In genomic region chr12:57896437-57897201, GRCh38 we compare ENCODE assay signal across 8 cellular contexts. TPM values are rescaled to one million over a fixed set of nuclear protein-coding genes. Genes with fewer than 3 reads are reported as not detected.
DNase-seq lines count a peak whose midpoint lies in the region; ATAC-seq and TF ChIP-seq lines count a peak whose summit lies in the region.

No MANE protein-coding gene starts in this region.

- no peak overlapping the region for H4K91ac ChIP-seq in H9 (ENCODE audit: insufficient read length, low read depth, low read length)

- peak overlapping the region; percentile 73 for H3K18ac ChIP-seq in H9 (ENCODE audit: insufficient read length, low read depth, low read length)

- H3K23ac ChIP-seq in H9 (ENCODE audit: insufficient read length, low read depth, low read length) = no peak overlapping the region

- no peaks in the 10 kb centered on the region for H3K79me2 ChIP-seq in H9 (ENCODE audit: insufficient read depth, low read length)

- DNase-seq in AG09319 (ENCODE audit: extremely low read depth, low read depth) = no peak
- DNase-seq in H9 = peak; percentile 81
- peak; percentile 71 for DNase-seq in SK-N-DZ (ENCODE audit: low spot score)
- peak; percentile 72 to 88 (median 83) for DNase-seq in dorsolateral prefrontal cortex
- DNase-seq in left lung = peak; percentile 79 to 86
- DNase-seq in activated gamma-delta T cell treated with Interleukin-2 at 50 U/mL for 16 hours = no peak
- DNase-seq in effector CD4-positive, alpha-beta T cell = no peak

- H3K27me3 Mint-ChIP-seq in H9 (ENCODE audit: low read depth) = peaks cover 32% of the 10 kb centered on the region
- H3K27me3 Mint-ChIP-seq in stimulated activated memory B cell treated with anti-CD40 and anti-IgM and Interleukin-4, amounts not matched to agents 10 μg/mL and 1 μg/mL and 100 μg/mL, for 72 hours = no peaks in the 10 kb centered on the region

- peak overlapping the region; percentile 74 for H3K4me2 ChIP-seq in H9 (ENCODE audit: insufficient read depth, insufficient read length, low read length)

- peak overlapping the region; percentile 63 for H2AFZ ChIP-seq in H9 (ENCODE audit: low read length)

- H3K56ac ChIP-seq in H9 (ENCODE audit: insufficient read length, low read depth, low read length) = no peak overlapping the region

- peaks cover 12% of the 10 kb centered on the region for H3K23me2 ChIP-seq in H9 (ENCODE audit: insufficient read length, low read depth, low read length, poor library complexity, severe bottlenecking)

- peak overlapping the region; percentile 78 for H3K4me3 Mint-ChIP-seq in H9
- peak overlapping the region; percentile 82 for H3K4me3 Mint-ChIP-seq in stimulated activated memory B cell treated with anti-CD40 and anti-IgM and Interleukin-4, amounts not matched to agents 10 μg/mL and 1 μg/mL and 100 μg/mL, for 72 hours

- no peak overlapping the region for H3T11ph ChIP-seq in H9 (ENCODE audit: low read length)

- intact Hi-C loops in dorsolateral prefrontal cortex (cut with DNase I) = loop anchor here (1.0 to 5.0 kb wide), 3 partner anchors 50 to 114 kb away; partner anchors contain the start of genes CTDSP2 (in 1 of the 2) and TSFM (in 1 of the 2)
- intact Hi-C loops in left lung (cut with DNase I) = loop anchor here (5.0 to 10.0 kb wide), 2 partner anchors 64 to 72 kb away; no protein-coding TSS in a partner anchor

- H3K27ac ChIP-seq in H9 (ENCODE audit: insufficient read length, low read depth, low read length) (no peak overlapping the region), dorsolateral prefrontal cortex (peak overlapping the region; percentile 83 to 100 (median 99)), left lung (peak overlapping the region; percentile 93 to 96)

- no CpG with 5 or more reads among the region's 54 CpGs for WGBS in H9 (ENCODE audit: extremely low coverage, insufficient read length, low lambda C conversion rate)

- TF ChIP-seq CTCF in AG09319 (IDR thresholded peaks at IDR 0.05; ENCODE audit: low read depth, low read length) = peak; percentile 59
- TF ChIP-seq CTCF in H9 (conservative IDR thresholded peaks at IDR 0.05) = peak; percentile 28; the same call in 1 of the 3 replicates
- peak; percentile 25 to 85 (median 71) for TF ChIP-seq CTCF in dorsolateral prefrontal cortex (IDR thresholded peaks at IDR 0.05 in 54 of 56, conservative IDR thresholded peaks at IDR 0.05 in 2 of 56; ENCODE audit: low read depth in 1 of 56, partially characterized antibody in 56 of 56)
- TF ChIP-seq CTCF in left lung (IDR thresholded peaks at IDR 0.05) = no peak

- no peak overlapping the region for H2BK120ac ChIP-seq in H9 (ENCODE audit: low read depth, low read length, poor library complexity, severe bottlenecking)

- peak overlapping the region in 2 of 3 experiments; percentile 82 to 86; a peak in 3 of 7 replicates for H3K27ac Mint-ChIP-seq in H9
- H3K27ac Mint-ChIP-seq in stimulated activated memory B cell treated with anti-CD40 and anti-IgM and Interleukin-4, amounts not matched to agents 10 μg/mL and 1 μg/mL and 100 μg/mL, for 72 hours = peak overlapping the region; percentile 91

- H3K36me3 Mint-ChIP-seq in H9 (ENCODE audit: insufficient read depth in 1 of 3, low read depth in 3 of 3) = no peaks in the 10 kb centered on the region; a peak in 1 of 7 replicates
- no peaks in the 10 kb centered on the region for H3K36me3 Mint-ChIP-seq in stimulated activated memory B cell treated with anti-CD40 and anti-IgM and Interleukin-4, amounts not matched to agents 10 μg/mL and 1 μg/mL and 100 μg/mL, for 72 hours

- H2AK5ac ChIP-seq in H9 (ENCODE audit: insufficient read length, low read length) = no peak overlapping the region

- peaks cover 4% of the 10 kb centered on the region; the same call in 1 of the 2 replicates for H3K27me3 ChIP-seq in H9 (ENCODE audit: insufficient read depth, low read length)
- no peaks in the 10 kb centered on the region for H3K27me3 ChIP-seq in dorsolateral prefrontal cortex
- peaks cover 0 to 11% of the 10 kb centered on the region in 2 donors for H3K27me3 ChIP-seq in left lung

- H3K14ac ChIP-seq in H9 (ENCODE audit: insufficient read depth, low read length) = peak overlapping the region; percentile 52

- H2BK5ac ChIP-seq in H9 (ENCODE audit: insufficient read length, low read length) = no peak overlapping the region

- no peak overlapping the region for H3K4ac ChIP-seq in H9 (ENCODE audit: low read depth, low read length)

- no peaks in the 10 kb centered on the region for H3K79me1 ChIP-seq in H9 (ENCODE audit: insufficient read depth, low read depth, low read length, poor library complexity, severe bottlenecking)

- H3K9me3 ChIP-seq in H9 (ENCODE audit: control insufficient read depth, low read depth, low read length) (no peaks in the 10 kb centered on the region), left lung (no peaks in the 10 kb centered on the region)

- H2BK15ac ChIP-seq in H9 (ENCODE audit: low read depth, low read length) = no peak overlapping the region

- no peak overlapping the region for H4K8ac ChIP-seq in H9 (replicated peaks; ENCODE audit: insufficient read length, low read depth, low read length)

- H3K9me3 Mint-ChIP-seq in H9 = no peaks in the 10 kb centered on the region
- no peaks in the 10 kb centered on the region for H3K9me3 Mint-ChIP-seq in stimulated activated memory B cell treated with anti-CD40 and anti-IgM and Interleukin-4, amounts not matched to agents 10 μg/mL and 1 μg/mL and 100 μg/mL, for 72 hours

- H3K4me1 ChIP-seq in H9 (ENCODE audit: insufficient read depth, low read length) = peaks cover 15% of the 10 kb centered on the region; the same call in 1 of the 2 replicates
- H3K4me1 ChIP-seq in left lung = peaks cover 69 to 78% of the 10 kb centered on the region in 2 donors

- H2BK20ac ChIP-seq in H9 (ENCODE audit: low read depth, low read length, poor library complexity, severe bottlenecking) = no peak overlapping the region

- H3K9ac ChIP-seq in H9 (ENCODE audit: extremely low read depth, insufficient read length, low read length) = no peak overlapping the region

- peaks cover 41 to 55% of the 10 kb centered on the region in 2 experiments for H3K4me1 Mint-ChIP-seq in H9
- peaks cover 59% of the 10 kb centered on the region for H3K4me1 Mint-ChIP-seq in stimulated activated memory B cell treated with anti-CD40 and anti-IgM and Interleukin-4, amounts not matched to agents 10 μg/mL and 1 μg/mL and 100 μg/mL, for 72 hours

- H3K4me3 ChIP-seq in dorsolateral prefrontal cortex = peak overlapping the region; percentile 45 to 89 (median 72)
- peak overlapping the region; percentile 31 to 44 for H3K4me3 ChIP-seq in left lung

- ATAC-seq in left lung = peak; percentile 67
- ATAC-seq in stimulated activated memory B cell treated with anti-CD40 and anti-IgM and Interleukin-4, amounts not matched to agents 10 μg/mL and 1 μg/mL and 100 μg/mL, for 72 hours = no peak

- no peak overlapping the region for H4K5ac ChIP-seq in H9 (ENCODE audit: insufficient read length, low read depth, low read length)

- no peak overlapping the region for H2BK12ac ChIP-seq in H9 (ENCODE audit: insufficient read length, low read depth, low read length)

- no peaks in the 10 kb centered on the region for H4K20me1 ChIP-seq in H9 (ENCODE audit: control insufficient read depth, insufficient read depth, insufficient read length)

- no peaks in the 10 kb centered on the region for H3K36me3 ChIP-seq in left lung

RNA-seq across cellular contexts. Expression of gene ATP23, which starts 44.7 kb away (rescaled TPM):
- total RNA-seq in H9 (2021) (4.7 and 5.1 TPM in 2 replicates), dorsolateral prefrontal cortex (10 to 100 TPM in 4 of 120 experiments, 1 to 10 TPM in 116; 2.6 to 12.1 (median 5.8) TPM), left lung (1 to 10 TPM; 6.1 to 6.4 TPM)
- 21.5 and 25.3 TPM in 2 replicates for polyA plus RNA-seq in SK-N-DZ (2014; cell fraction: cytosol; rRNA removed)
- 9.7 and 13.3 TPM in 2 replicates for polyA plus RNA-seq in SK-N-DZ (2014; cell fraction: nucleus; rRNA removed)

RNA-seq across cellular contexts. Expression of gene CTDSP2, which starts 50.1 kb away (rescaled TPM):
- total RNA-seq in H9 (2021) = 97.5 and 103 TPM in 2 replicates
- 43.8 and 49.4 TPM in 2 replicates for polyA plus RNA-seq in SK-N-DZ (2014; cell fraction: cytosol; rRNA removed)
- polyA plus RNA-seq in SK-N-DZ (2014; cell fraction: nucleus; rRNA removed) = 45.8 and 57.4 TPM in 2 replicates
- 100 to 1,000 TPM in 102 of 120 experiments, 10 to 100 TPM in 18; 77.9 to 209 (median 117) TPM for total RNA-seq in dorsolateral prefrontal cortex
- total RNA-seq in left lung = 100 to 1,000 TPM; 179 to 210 TPM

Comparison
In these comparisons a context has a peak if more than half of its experiments do, and no peak if none do; other contexts are left out.
1. DNase-seq: peak in H9 (single experiment), SK-N-DZ (single experiment), dorsolateral prefrontal cortex (10 of 10) and left lung (2 of 2); none in AG09319 (single experiment), activated gamma-delta T cell treated with Interleukin-2 at 50 U/mL for 16 hours (single experiment) and effector CD4-positive, alpha-beta T cell (single experiment).
2. CTCF ChIP-seq: peak in AG09319 (single experiment), H9 (single experiment) and dorsolateral prefrontal cortex (56 of 56); none in left lung (0 of 2).